In genomic region chr17:76382305-76382802, GRCh38 we compare ENCODE assay signal across 8 cellular contexts. TPM values are rescaled to one million over a fixed set of nuclear protein-coding genes. Genes with fewer than 3 reads are reported as not detected.
A peak's percentile ranks its signal among the peaks of the same experiment; 100 is the strongest.
DNase-seq lines count a peak whose midpoint lies in the region; TF ChIP-seq lines count a peak whose summit lies in the region.

No MANE protein-coding gene starts in this region.

- POLR2A ChIA-PET in HEK293T (lab: Yijun Ruan, JAX) = interaction anchor here (1.3 to 7.5 kb wide), 2 partner anchors 29 to 175 kb away, joined by 3 to 58 read pairs; partner anchors contain the start of gene PRPSAP1

- H3K9me3 ChIP-seq in OCI-LY1 (ENCODE audit: low read length) (no peaks in the 10 kb centered on the region), mesodermal cell (ENCODE audit: control insufficient read depth, low read length) (peaks cover 4% of the 10 kb centered on the region)

- no peak overlapping the region for H3K9ac ChIP-seq in OCI-LY1 (ENCODE audit: low read length)

- H3F3A ChIP-seq in OCI-LY1 (ENCODE audit: insufficient read depth, low read length) = no peaks in the 10 kb centered on the region

- TF ChIP-seq CTCF in AG09309 (IDR thresholded peaks at IDR 0.05; ENCODE audit: control insufficient read depth, insufficient read depth, low read depth, low read length, missing control alignments) = no peak
- TF ChIP-seq CTCF in OCI-LY1 (IDR thresholded peaks at IDR 0.05; ENCODE audit: low read length) = no peak
- no peak for TF ChIP-seq CTCF in type B pancreatic cell (conservative IDR thresholded peaks at IDR 0.05)

- H3K4me2 ChIP-seq in OCI-LY1 (ENCODE audit: low read length) = peak overlapping the region; percentile 78; the same call in 1 of the 2 replicates

- H3K9me2 ChIP-seq in OCI-LY1 (ENCODE audit: low read depth, low read length) = no peaks in the 10 kb centered on the region

- H3K4me1 Mint-ChIP-seq in dendritic cell treated with granulocyte-macrophage colony-stimulating factor and Interleukin-4, amounts not matched to agents 40 ng/mL and 50 ng/mL, for 4 days (ENCODE audit: low read depth) = peaks cover 50% of the 10 kb centered on the region
- H3K4me1 Mint-ChIP-seq in type B pancreatic cell (ENCODE audit: unreplicated experiment) = peaks cover 22% of the 10 kb centered on the region

- DNase-seq in AG09309 (ENCODE audit: low read depth) = no peak
- DNase-seq in type B pancreatic cell (ENCODE audit: extremely low spot score, unreplicated experiment) = peak; percentile 81
- DNase-seq in HEK293T (ENCODE audit: extremely low spot score) = no peak
- no peak for DNase-seq in NCI-H1092 (lab: John Stamatoyannopoulos, UW)
- no peak for DNase-seq in NCI-H1930 (lab: John Stamatoyannopoulos, UW)

- no peaks in the 10 kb centered on the region for H3K9me3 Mint-ChIP-seq in dendritic cell treated with granulocyte-macrophage colony-stimulating factor and Interleukin-4, amounts not matched to agents 40 ng/mL and 50 ng/mL, for 4 days
- H3K9me3 Mint-ChIP-seq in type B pancreatic cell = peaks cover 7% of the 10 kb centered on the region

- H3K4me3 ChIP-seq in AG09309 (ENCODE audit: control insufficient read depth, low read depth, low read length) (peak overlapping the region; percentile 57), OCI-LY1 (ENCODE audit: low read depth, low read length, poor library complexity, severe bottlenecking) (peak overlapping the region; percentile 63), mesodermal cell (ENCODE audit: extremely low read depth, insufficient read depth, low read length, poor library complexity, severe bottlenecking) (peak overlapping the region; percentile 59)

- no peaks in the 10 kb centered on the region for H3K27me3 Mint-ChIP-seq in dendritic cell treated with granulocyte-macrophage colony-stimulating factor and Interleukin-4, amounts not matched to agents 40 ng/mL and 50 ng/mL, for 4 days
- H3K27me3 Mint-ChIP-seq in type B pancreatic cell = peaks cover 9% of the 10 kb centered on the region

- intact Hi-C loops in dendritic cell treated with granulocyte-macrophage colony-stimulating factor and Interleukin-4, amounts not matched to agents 40 ng/mL and 50 ng/mL, for 4 days (cut with micrococcal nuclease) = loop anchor here (10.0 kb wide), 1 partner anchor 112 kb away; no protein-coding TSS in a partner anchor

- H3K79me2 ChIP-seq in OCI-LY1 (ENCODE audit: insufficient read depth, low read length) = no peaks in the 10 kb centered on the region

- H3K27ac ChIP-seq in OCI-LY1 (ENCODE audit: low read depth, low read length, poor library complexity, severe bottlenecking) (no peak overlapping the region), mesodermal cell (ENCODE audit: low read depth, low read length, severe bottlenecking) (peak overlapping the region; percentile 93)

- H3K36me3 Mint-ChIP-seq in dendritic cell treated with granulocyte-macrophage colony-stimulating factor and Interleukin-4, amounts not matched to agents 40 ng/mL and 50 ng/mL, for 4 days (ENCODE audit: low read depth) = peaks cover 4% of the 10 kb centered on the region
- peaks cover 3% of the 10 kb centered on the region for H3K36me3 Mint-ChIP-seq in type B pancreatic cell

- CTCF ChIA-PET in HEK293T (lab: Yijun Ruan, JAX) = interaction anchor here (0.6 to 1.2 kb wide), 4 partner anchors 9 to 739 kb away, joined by 3 to 4 read pairs (median 3); no protein-coding TSS in a partner anchor

- no peaks in the 10 kb centered on the region for H4K20me1 ChIP-seq in OCI-LY1 (ENCODE audit: insufficient read depth, low read length)

- H3K27ac Mint-ChIP-seq in dendritic cell treated with granulocyte-macrophage colony-stimulating factor and Interleukin-4, amounts not matched to agents 40 ng/mL and 50 ng/mL, for 4 days = peak overlapping the region; percentile 73
- peak overlapping the region; percentile 71 for H3K27ac Mint-ChIP-seq in type B pancreatic cell

- 1 to 2% methylated on average over 13 to 16 of the region's 21 CpGs for WGBS in mesodermal cell (ENCODE audit: insufficient coverage in 2 of 2), 2 experiments

- 0 out of 2 replicates have a peak, but pooled peaks cover 3% of the 10 kb centered on the region for H3K27me3 ChIP-seq in OCI-LY1 (ENCODE audit: insufficient read depth, low read length)

- peak overlapping the region; percentile 76 for H3K4me3 Mint-ChIP-seq in dendritic cell treated with granulocyte-macrophage colony-stimulating factor and Interleukin-4, amounts not matched to agents 40 ng/mL and 50 ng/mL, for 4 days
- peak overlapping the region; percentile 93 for H3K4me3 Mint-ChIP-seq in type B pancreatic cell

- no peak overlapping the region for H2AFZ ChIP-seq in OCI-LY1 (ENCODE audit: low read length)

- H3K36me3 ChIP-seq in OCI-LY1 (ENCODE audit: insufficient read depth, low read length) = no peaks in the 10 kb centered on the region
- H3K36me3 ChIP-seq in mesodermal cell (ENCODE audit: control insufficient read depth, insufficient read depth, low read length) = peaks cover 12% of the 10 kb centered on the region

- H3K4me1 ChIP-seq in OCI-LY1 (ENCODE audit: insufficient read depth, low read length, severe bottlenecking) (peaks cover 41% of the 10 kb centered on the region), mesodermal cell (ENCODE audit: control insufficient read depth, insufficient read depth, low read length, poor library complexity, severe bottlenecking) (peaks cover 16% of the 10 kb centered on the region)

TF ChIP-seq in HEK293T, 16 proteins besides CTCF, POLR2A, EP300 and RAD21:
- no peak for TF ChIP-seq FOXM1 (IDR thresholded peaks at IDR 0.05; ENCODE audit: borderline replicate concordance)
- no peak for TF ChIP-seq HDGF (IDR thresholded peaks at IDR 0.05; ENCODE audit: borderline replicate concordance)

RNA-seq across cellular contexts. Expression of gene SPHK1, which starts 2.1 kb away (rescaled TPM):
- 24.3 TPM for polyA plus RNA-seq in mesodermal cell (2013, experiment 1 of 2)
- 18.5 TPM for polyA plus RNA-seq in mesodermal cell (2013, experiment 2 of 2)
- 4.3 and 26.8 TPM in 2 replicates for total RNA-seq in type B pancreatic cell (ENCODE audit: low replicate concordance)

RNA-seq across cellular contexts. Expression of gene PRPSAP1, which starts 28.6 kb away (rescaled TPM):
- polyA plus RNA-seq in mesodermal cell (2013, experiment 1 of 2) = 65.4 TPM
- polyA plus RNA-seq in mesodermal cell (2013, experiment 2 of 2) = 62.5 TPM
- 45.3 and 82.0 TPM in 2 replicates for total RNA-seq in type B pancreatic cell (ENCODE audit: low replicate concordance)
